ENCODE assay signal across 34 cellular contexts in the genomic region with DNA sequence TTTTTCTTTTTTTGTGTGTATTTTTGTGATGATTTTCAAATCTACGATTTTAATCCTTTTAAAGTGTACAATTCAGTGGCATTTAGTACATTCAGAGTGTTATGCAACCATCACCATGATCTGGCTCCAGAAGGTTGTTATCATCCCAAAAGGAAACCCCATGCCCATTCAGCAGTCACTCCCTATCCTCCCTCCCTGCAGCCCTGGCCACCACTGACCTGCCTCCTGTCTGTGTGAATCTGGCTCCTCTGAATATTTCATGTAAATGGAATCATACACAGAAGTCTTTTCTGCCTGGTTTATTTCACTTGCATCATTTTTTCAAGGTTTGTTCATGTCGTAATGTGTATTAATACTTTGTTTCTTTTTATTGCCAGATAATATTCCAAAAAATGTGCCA.
"Had no signal": no experiment of that assay in that cellular context is flagged by ENCODE, and none has a peak within 500 bp of the region (broad histone marks: within the 10 kb centered on the region; RNA-seq: fewer than 3 reads in every experiment).

No MANE protein-coding gene starts in this region.

- H3K27ac Mint-ChIP-seq: activated B cell treated with CpG ODN at 0.5 μM for 24 hours; activated CD4-positive, alpha-beta memory T cell treated with anti-CD3 and anti-CD28 coated beads for 36 hours; activated naive CD8-positive, alpha-beta T cell; activated naive CD8-positive, alpha-beta T cell treated with anti-CD3 and anti-CD28 coated beads, Interleukin-2, amount 50 U/mL, for 24 hours had no signal

- H3K4me3 Mint-ChIP-seq: activated B cell treated with CpG ODN at 0.5 μM for 24 hours; activated CD4-positive, alpha-beta memory T cell treated with anti-CD3 and anti-CD28 coated beads for 36 hours; activated naive CD8-positive, alpha-beta T cell; activated naive CD8-positive, alpha-beta T cell treated with anti-CD3 and anti-CD28 coated beads, Interleukin-2, amount 50 U/mL, for 24 hours; activated T-cell treated with anti-CD3 and anti-CD28 coated beads, Interleukin-2, amount 50 U/mL, for 4 hours had no signal

- H3K4me2 ChIP-seq: KMS-11 had no signal

- H3K27ac ChIP-seq: brain microvascular endothelial cell, KMS-11, VCaP had no signal

- H3K27me3 Mint-ChIP-seq: activated B cell treated with CpG ODN at 0.5 μM for 24 hours; activated CD4-positive, alpha-beta memory T cell treated with anti-CD3 and anti-CD28 coated beads for 36 hours; activated naive CD8-positive, alpha-beta T cell; activated naive CD8-positive, alpha-beta T cell treated with anti-CD3 and anti-CD28 coated beads, Interleukin-2, amount 50 U/mL, for 24 hours had no signal

- H3K9ac ChIP-seq: KMS-11 had no signal

- DNase-seq: activated B cell treated with CpG ODN at 0.5 μM for 24 hours; activated CD4-positive, alpha-beta memory T cell treated with anti-CD3 and anti-CD28 coated beads for 36 hours; activated CD4-positive, alpha-beta T cell treated with anti-CD3 and anti-CD28 coated beads for 4 hours; activated CD4-positive, alpha-beta T cell treated with anti-CD3 and anti-CD28 coated beads, Interleukin-2, amount 50 U/mL, for 1 hour; activated CD4-positive, CD25-positive, alpha-beta regulatory T cell treated with anti-CD3 and anti-CD28 coated beads, Interleukin-2, amount 50 U/mL, for 72 hours; activated CD8-positive, alpha-beta memory T cell treated with anti-CD3 and anti-CD28 coated beads, Interleukin-2, amount 50 U/mL, for 4 hours; activated gamma-delta T cell; activated naive CD4-positive, alpha-beta T cell treated with Interleukin-2 at 50 U/mL for 16 hours; activated naive CD8-positive, alpha-beta T cell treated with anti-CD3 and anti-CD28 coated beads, Interleukin-2, amount 50 U/mL, for 24 hours; activated T-cell treated with anti-CD3 and anti-CD28 coated beads for 4 hours; activated T-cell treated with anti-CD3 and anti-CD28 coated beads, Interleukin-2, amount 50 U/mL, for 4 hours; brain microvascular endothelial cell; central memory CD4-positive, alpha-beta T cell; MM.1S; NCI-H1092 treated with DMSO at 0.1 percent for 48 hours; NCI-H1417; NCI-H187 treated with DMSO at 0.1 percent for 48 hours; NCI-H2081; NCI-H2171 treated with DMSO at 0.1 percent for 48 hours; NCI-H2227 treated with DMSO at 0.1 percent for 48 hours; NCI-H446 treated with DMSO at 0.1 percent for 48 hours; NCI-H524; NCI-H69; NCI-H82; NK-92 treated with Interleukin-12 subunit alpha and Interleukin-12 subunit beta, amount 100 ng/mL, for 24 hours; PC-3; Right ventricle myocardium superior; SW 1271; T-helper 1 cell; T-helper 2 cell; T-helper 9 cell had no signal

- H3K9me3 Mint-ChIP-seq: activated B cell treated with CpG ODN at 0.5 μM for 24 hours; activated CD4-positive, alpha-beta memory T cell treated with anti-CD3 and anti-CD28 coated beads for 36 hours; activated naive CD8-positive, alpha-beta T cell treated with anti-CD3 and anti-CD28 coated beads, Interleukin-2, amount 50 U/mL, for 24 hours; activated T-cell treated with anti-CD3 and anti-CD28 coated beads, Interleukin-2, amount 50 U/mL, for 4 hours had no signal

- H3K27me3 ChIP-seq: brain microvascular endothelial cell had no signal
